ENCODE assay signal across 19 cellular contexts in genomic region chr11:78667462-78667861, GRCh38.
DNase-seq lines count a peak whose midpoint lies in the region; ATAC-seq, FAIRE-seq and TF ChIP-seq lines count a peak whose summit lies in the region.
"Had no signal": no experiment of that assay in that cellular context is flagged by ENCODE, and none has a peak within 500 bp of the region (broad histone marks: within the 10 kb centered on the region; RNA-seq: fewer than 3 reads in every experiment).

No MANE protein-coding gene starts in this region.

- H3K27me3 ChIP-seq in IMR-90 (ENCODE audit: control insufficient read depth, insufficient read depth, low read length) (no peaks in the 10 kb centered on the region), H7 (ENCODE audit: control insufficient read depth, insufficient read depth, low read length) (no peaks in the 10 kb centered on the region)

- no peak overlapping the region for H2AK5ac ChIP-seq in IMR-90 (ENCODE audit: low read depth, low read length)

- no peak overlapping the region for H3K9ac ChIP-seq in IMR-90 (ENCODE audit: low read depth, low read length)

- H3K4me3 ChIP-seq in IMR-90 (ENCODE audit: insufficient read depth, low read depth, low read length) (no peak overlapping the region), H7 (ENCODE audit: insufficient read depth, low read depth, low read length) (no peak overlapping the region)
- H3K4me3 ChIP-seq: GM23338, HAP-1 had no signal

- H3K4me1 ChIP-seq in IMR-90 (ENCODE audit: control insufficient read depth, insufficient read depth, low read length), result peaks cover 11% of the 10 kb centered on the region
- H3K4me1 ChIP-seq: HAP-1 had no signal

- no peak overlapping the region for H4K91ac ChIP-seq in IMR-90 (ENCODE audit: insufficient read depth, low read depth, low read length)

- dilution Hi-C loops in IMR-90 (cut with HindIII; ENCODE audit: low sequenced_read_pairs, unreplicated experiment), result no loop called here

- H3K4me1 Mint-ChIP-seq in progenitor cell of endocrine pancreas (ENCODE audit: low read depth), result no peaks in the 10 kb centered on the region
- H3K4me1 Mint-ChIP-seq: B cell; CD4-positive, alpha-beta memory T cell had no signal

- in situ Hi-C loops in IMR-90 (cut with MboI; ENCODE audit: low sequenced_read_pairs), result no loop called here

- TF ChIP-seq RAD21 in IMR-90 (IDR thresholded peaks at IDR 0.05; ENCODE audit: low read length), result no peak

- no peak overlapping the region for H4K8ac ChIP-seq in IMR-90 (ENCODE audit: low read depth in 2 of 2, low read length in 2 of 2)

- no peak overlapping the region for H3K4ac ChIP-seq in IMR-90 (ENCODE audit: low read depth, low read length)

- H3K9me1 ChIP-seq in IMR-90 (ENCODE audit: insufficient read depth, low read length), result peaks cover 10% of the 10 kb centered on the region; the same call in 1 of the 2 replicates

- H3K27ac ChIP-seq in IMR-90 (ENCODE audit: insufficient read depth, low read length), result no peak overlapping the region

- H3K36me3 ChIP-seq in IMR-90 (ENCODE audit: control insufficient read depth, insufficient read depth, low read length) (peaks cover 23% of the 10 kb centered on the region; the same call in 1 of the 2 replicates), H7 (replicated peaks; ENCODE audit: control insufficient read depth, insufficient read depth, low read length) (no peaks in the 10 kb centered on the region)
- H3K36me3 ChIP-seq: HAP-1 had no signal

- POLR2A ChIA-PET in IMR-90 (lab: Charles Lee; ENCODE audit: unreplicated experiment), result no interaction called here

- no peak for FAIRE-seq in GM12891 (lab: Jason Lieb, UNC)
- FAIRE-seq: A204.1, GM19239, HepG2, HTR-8/SVneo had no signal

- H3K36me3 Mint-ChIP-seq in progenitor cell of endocrine pancreas (ENCODE audit: insufficient read depth), result peaks cover 38% of the 10 kb centered on the region
- H3K36me3 Mint-ChIP-seq: CD4-positive, alpha-beta memory T cell had no signal

- no peak overlapping the region; the same call in 1 of the 2 replicates for H3K18ac ChIP-seq in IMR-90 (ENCODE audit: low read depth, low read length)

- H2BK5ac ChIP-seq in IMR-90 (ENCODE audit: low read depth, low read length, poor library complexity, severe bottlenecking), result no peak overlapping the region

- no peak overlapping the region for H3K23ac ChIP-seq in IMR-90 (ENCODE audit: low read depth, low read length)

- no peak overlapping the region for H3K56ac ChIP-seq in IMR-90 (ENCODE audit: extremely low read depth, insufficient read depth, low read length)

- H3K9me3 ChIP-seq in IMR-90 (ENCODE audit: control insufficient read depth, insufficient read depth, low read length), result no peaks in the 10 kb centered on the region
- H3K9me3 ChIP-seq: HAP-1 had no signal

- peak overlapping the region; percentile 24; the same call in 1 of the 2 replicates for H3K14ac ChIP-seq in IMR-90 (replicated peaks; ENCODE audit: low read depth, low read length)

- no TSS peak for BruUV-seq in IMR-90 (replicated peaks; lab: Mats Ljungman, UMichigan)

- no peak overlapping the region for H2BK20ac ChIP-seq in IMR-90 (ENCODE audit: low read depth, low read length)

- no peaks in the 10 kb centered on the region for H3K79me1 ChIP-seq in IMR-90 (ENCODE audit: low read depth in 1 of 2, low read length in 2 of 2)

- H2AK9ac ChIP-seq in IMR-90 (replicated peaks; ENCODE audit: low read depth, low read length, poor library complexity), result peak overlapping the region; percentile 31

- ATAC-seq in IMR-90 (ENCODE audit: low read depth), result peak; percentile 50
- ATAC-seq: GM23338, HepG2 had no signal

- intact Hi-C loops in IMR-90 (cut with micrococcal nuclease), result no loop called here

- H2BK120ac ChIP-seq in IMR-90 (ENCODE audit: low read depth, low read length), result no peak overlapping the region

- H3K9me3 Mint-ChIP-seq in progenitor cell of endocrine pancreas (ENCODE audit: low read depth), result no peaks in the 10 kb centered on the region
- H3K9me3 Mint-ChIP-seq: GM23338, HFFc6 had no signal

- H3K4me3 Mint-ChIP-seq in progenitor cell of endocrine pancreas (ENCODE audit: low read depth), result no peak overlapping the region
- H3K4me3 Mint-ChIP-seq: B cell; CD4-positive, alpha-beta memory T cell; GM23338; HFFc6 had no signal

- DNase-seq in IMR-90, result no peak
- peak; percentile 26 for DNase-seq in astrocyte of the hippocampus (ENCODE audit: low read depth, low spot score)
- DNase-seq in left kidney (ENCODE audit: low read depth, low spot score), result peak; percentile 84
- DNase-seq in progenitor cell of endocrine pancreas (ENCODE audit: low spot score, unreplicated experiment), result no peak
- no peak for DNase-seq in H7
- no peak for DNase-seq in GM12891 (ENCODE audit: insufficient read length, low spot score)
- DNase-seq in CD1c-positive myeloid dendritic cell (ENCODE audit: extremely low spot score), result no peak
- DNase-seq: C1 segment of cervical spinal cord; CD4-positive, alpha-beta memory T cell; DMS79; GDM1; HFFc6 had no signal

- no peaks in the 10 kb centered on the region for H4K20me1 ChIP-seq in IMR-90 (ENCODE audit: insufficient read depth, low read length)

- H2BK15ac ChIP-seq in IMR-90 (ENCODE audit: low read depth, low read length), result no peak overlapping the region

- H2AFZ ChIP-seq in IMR-90 (replicated peaks; ENCODE audit: low read length, poor library complexity), result peak overlapping the region; percentile 39
- H2AFZ ChIP-seq: GM23338 had no signal

- TF ChIP-seq POLR2A in IMR-90 (IDR thresholded peaks at IDR 0.05; ENCODE audit: low read depth, low read length) (no peak), GM12891 (IDR thresholded peaks at IDR 0.05; ENCODE audit: low read depth, low read length) (no peak)

- no peaks in the 10 kb centered on the region for H3K27me3 Mint-ChIP-seq in progenitor cell of endocrine pancreas
- H3K27me3 Mint-ChIP-seq: CD4-positive, alpha-beta memory T cell had no signal

- H3K27ac Mint-ChIP-seq in progenitor cell of endocrine pancreas, result peak overlapping the region; percentile 49
- H3K27ac Mint-ChIP-seq: B cell; CD4-positive, alpha-beta memory T cell; GM23338 had no signal

- no peak overlapping the region for H4K5ac ChIP-seq in IMR-90 (ENCODE audit: low read depth, low read length)

- no CpG with 5 or more reads among the region's 2 CpGs for WGBS in IMR-90 (ENCODE audit: extremely low coverage in 2 of 2, insufficient read length in 1 of 2), 2 experiments

- no peak overlapping the region for H3K4me2 ChIP-seq in IMR-90 (ENCODE audit: low read depth, low read length)
- H3K4me2 ChIP-seq: GM23338 had no signal

- CTCF ChIA-PET in IMR-90 (lab: Yijun Ruan, JAX), result interaction anchor here (0.6 kb wide), 1 partner anchor 142 kb away, joined by 3 read pairs; no protein-coding TSS in a partner anchor

- TF ChIP-seq CTCF in IMR-90 (conservative IDR thresholded peaks at IDR 0.05; ENCODE audit: low read depth, low read length) (no peak), progenitor cell of endocrine pancreas (IDR thresholded peaks at IDR 0.05; ENCODE audit: unreplicated experiment) (no peak)

TF ChIP-seq in IMR-90, 13 proteins besides CTCF, POLR2A, EP300 and RAD21:
- TF ChIP-seq RFX5 (IDR thresholded peaks at IDR 0.05; ENCODE audit: low read depth, low read length), result no peak

TF ChIP-seq in GM12891, 5 proteins besides CTCF, POLR2A, EP300 and RAD21:
- TF ChIP-seq TAF1 (IDR thresholded peaks at IDR 0.05; ENCODE audit: low read depth, low read length), result no peak
- TF ChIP-seq PAX5 (IDR thresholded peaks at IDR 0.05; ENCODE audit: insufficient read depth, low read length, severe bottlenecking), result no peak

Comparison
In these comparisons a context has a peak if more than half of its experiments do, and no peak if none do; other contexts are left out.
1. DNase-seq: peak in astrocyte of the hippocampus (single experiment) and left kidney (single experiment); none in IMR-90 (single experiment), progenitor cell of endocrine pancreas (single experiment), H7 (single experiment), GM12891 (single experiment) and CD1c-positive myeloid dendritic cell (single experiment).